ENCODE assay signal across 14 cellular contexts in genomic region chr7:103094102-103094501, GRCh38. TPM values are rescaled to one million over a fixed set of nuclear protein-coding genes. Genes with fewer than 3 reads are reported as not detected.
DNase-seq lines count a peak whose midpoint lies in the region; ATAC-seq, FAIRE-seq and TF ChIP-seq lines count a peak whose summit lies in the region.
"Had no signal": no experiment of that assay in that cellular context is flagged by ENCODE, and none has a peak within 500 bp of the region (broad histone marks: within the 10 kb centered on the region; RNA-seq: fewer than 3 reads in every experiment).

No MANE protein-coding gene starts in this region.

- H3K18ac ChIP-seq in trophoblast cell (ENCODE audit: low read length) = no peak overlapping the region

- no peak overlapping the region for H3K4me2 ChIP-seq in OCI-LY1 (ENCODE audit: low read length)
- no peak overlapping the region for H3K4me2 ChIP-seq in neural cell (ENCODE audit: low read length)
- H3K4me2 ChIP-seq in trophoblast cell (ENCODE audit: low read length) = no peak overlapping the region
- H3K4me2 ChIP-seq: BLaER1 treated with 17β-estradiol and CSF1 and Interleukin-3, amounts not matched to agents 10 nM and 100 nM had no signal

- no peak overlapping the region for H3K27ac ChIP-seq in OCI-LY1 (ENCODE audit: low read depth, low read length, poor library complexity, severe bottlenecking)
- no peak overlapping the region for H3K27ac ChIP-seq in neural cell (ENCODE audit: low read length)
- no peak overlapping the region for H3K27ac ChIP-seq in trophoblast cell (ENCODE audit: low read depth, low read length)
- H3K27ac ChIP-seq: BLaER1 treated with 17β-estradiol and CSF1 and Interleukin-3, amounts not matched to agents 10 nM and 100 nM had no signal

- H2BK5ac ChIP-seq in trophoblast cell (ENCODE audit: low read depth, low read length, poor library complexity) = no peak overlapping the region

- no peak for TF ChIP-seq POLR2A in erythroblast (IDR thresholded peaks at IDR 0.05; ENCODE audit: low read length)

- peak; percentile 64 for FAIRE-seq in D721Med (lab: Jason Lieb, UNC)

- no peak for TF ChIP-seq RAD21 in neural cell (conservative IDR thresholded peaks at IDR 0.05)

- H2BK120ac ChIP-seq in trophoblast cell (ENCODE audit: insufficient read depth, low read length, poor library complexity) = no peak overlapping the region

- H4K8ac ChIP-seq in trophoblast cell (ENCODE audit: low read depth, low read length) = no peak overlapping the region

- H3K79me2 ChIP-seq in OCI-LY1 (ENCODE audit: insufficient read depth, low read length) (no peaks in the 10 kb centered on the region), neural cell (replicated peaks; ENCODE audit: insufficient read depth, low read length) (no peaks in the 10 kb centered on the region), trophoblast cell (ENCODE audit: control insufficient read depth, insufficient read depth, low read length, poor library complexity) (no peaks in the 10 kb centered on the region)

- H4K12ac ChIP-seq in trophoblast cell (ENCODE audit: low read depth, low read length) = no peak overlapping the region

- no peaks in the 10 kb centered on the region for H3K9me2 ChIP-seq in OCI-LY1 (ENCODE audit: low read depth, low read length)
- H3K9me2 ChIP-seq in neural cell (ENCODE audit: insufficient read depth, low read length) = no peaks in the 10 kb centered on the region

- TF ChIP-seq CTCF in D721Med (IDR thresholded peaks at IDR 0.05; ENCODE audit: insufficient read depth, missing control alignments) (no peak), OCI-LY1 (IDR thresholded peaks at IDR 0.05; ENCODE audit: low read length) (peak; percentile 59), neural cell (IDR thresholded peaks at IDR 0.05; ENCODE audit: poor library complexity, severe bottlenecking) (peak; percentile 14)

- H3K27me3 ChIP-seq in OCI-LY1 (ENCODE audit: insufficient read depth, low read length) (no peaks in the 10 kb centered on the region), neural cell (ENCODE audit: insufficient read depth, low read depth, low read length) (no peaks in the 10 kb centered on the region), trophoblast cell (ENCODE audit: insufficient read depth, low read length) (no peaks in the 10 kb centered on the region)
- H3K27me3 ChIP-seq: BLaER1 treated with 17β-estradiol and CSF1 and Interleukin-3, amounts not matched to agents 10 nM and 100 nM had no signal

- H2BK12ac ChIP-seq in trophoblast cell (ENCODE audit: low read length) = no peak overlapping the region

- no peak overlapping the region for H3K9ac ChIP-seq in OCI-LY1 (ENCODE audit: low read length)
- no peak overlapping the region for H3K9ac ChIP-seq in neural cell (ENCODE audit: low read length)
- H3K9ac ChIP-seq in trophoblast cell (ENCODE audit: low read length) = no peak overlapping the region
- H3K9ac ChIP-seq: BLaER1 treated with 17β-estradiol and CSF1 and Interleukin-3, amounts not matched to agents 10 nM and 100 nM had no signal

- peaks cover 56% of the 10 kb centered on the region for H3K36me3 ChIP-seq in OCI-LY1 (ENCODE audit: insufficient read depth, low read length)
- peaks cover 5% of the 10 kb centered on the region for H3K36me3 ChIP-seq in neural cell (ENCODE audit: insufficient read depth, low read length)
- peaks cover 7 to 8% of the 10 kb centered on the region in 2 experiments for H3K36me3 ChIP-seq in trophoblast cell (ENCODE audit: control insufficient read depth in 1 of 2, insufficient read depth in 2 of 2, low read length in 2 of 2)

- peaks cover 10% of the 10 kb centered on the region for H3F3A ChIP-seq in OCI-LY1 (ENCODE audit: insufficient read depth, low read length)
- H3F3A ChIP-seq in neural cell (ENCODE audit: insufficient read depth, low read length, poor library complexity, severe bottlenecking) = no peaks in the 10 kb centered on the region

- H3K4ac ChIP-seq in trophoblast cell (ENCODE audit: low read depth, low read length) = no peak overlapping the region

- H3K14ac ChIP-seq in trophoblast cell (ENCODE audit: low read length) = no peak overlapping the region

- H4K91ac ChIP-seq in trophoblast cell (ENCODE audit: low read depth, low read length) = no peak overlapping the region

- no peak for ATAC-seq in GM21367 (IDR thresholded peaks at IDR 0.05; ENCODE audit: unreplicated experiment)
- ATAC-seq in GM21528 (IDR thresholded peaks at IDR 0.05; ENCODE audit: low FRiP score, unreplicated experiment) = no peak
- ATAC-seq: stimulated activated memory B cell treated with anti-CD40 and anti-IgM and Interleukin-4, amounts not matched to agents 10 μg/mL and 1 μg/mL and 100 μg/mL, for 72 hours had no signal

- H3K4me3 ChIP-seq in OCI-LY1 (ENCODE audit: low read depth, low read length, poor library complexity, severe bottlenecking) = no peak overlapping the region
- H3K4me3 ChIP-seq in neural cell (ENCODE audit: low read length) = no peak overlapping the region
- no peak overlapping the region for H3K4me3 ChIP-seq in trophoblast cell (ENCODE audit: low read depth, low read length)
- H3K4me3 ChIP-seq: BLaER1 treated with 17β-estradiol and CSF1 and Interleukin-3, amounts not matched to agents 10 nM and 100 nM had no signal

- WGBS in trophoblast cell (ENCODE audit: extremely low coverage, insufficient coverage, insufficient read length) = no CpG with 5 or more reads among the region's 3 CpGs

- DNase-seq in D721Med (ENCODE audit: insufficient read length, low spot score) (no peak), erythroblast (lab: John Stamatoyannopoulos, UW) (peak; percentile 47 to 49), trophoblast cell (no peak), cerebellum (ENCODE audit: low spot score) (no peak)
- DNase-seq: activated CD8-positive, alpha-beta memory T cell treated with anti-CD3 and anti-CD28 coated beads, Interleukin-2, amount 50 U/mL, for 48 hours; NCI-H1694; NCI-H82; stimulated activated CD4-positive, alpha-beta T cell treated with anti-CD3 and anti-CD28 coated beads, Interleukin-2, amount 100 ng/mL, for 48 hours had no signal

- no peak for TF ChIP-seq EP300 in neural cell (conservative IDR thresholded peaks at IDR 0.05; ENCODE audit: poor library complexity, severe bottlenecking)

- H2AFZ ChIP-seq in OCI-LY1 (ENCODE audit: low read length) (no peak overlapping the region), neural cell (ENCODE audit: low read depth, low read length) (no peak overlapping the region), trophoblast cell (ENCODE audit: insufficient read depth, low read length, poor library complexity) (no peak overlapping the region)

- no peak overlapping the region for H3K23ac ChIP-seq in trophoblast cell (ENCODE audit: low read length)

- H3K9me3 ChIP-seq in OCI-LY1 (ENCODE audit: low read length) (no peaks in the 10 kb centered on the region), neural cell (ENCODE audit: low read length) (no peaks in the 10 kb centered on the region), trophoblast cell (ENCODE audit: insufficient read depth, low read depth, low read length) (no peaks in the 10 kb centered on the region)

- no peaks in the 10 kb centered on the region for H3K79me1 ChIP-seq in trophoblast cell (ENCODE audit: low read length)

- H3K4me1 ChIP-seq in OCI-LY1 (ENCODE audit: insufficient read depth, low read length, severe bottlenecking) = no peaks in the 10 kb centered on the region
- no peaks in the 10 kb centered on the region for H3K4me1 ChIP-seq in trophoblast cell (ENCODE audit: control insufficient read depth in 1 of 2, insufficient read depth in 2 of 2, low read length in 2 of 2)
- H3K4me1 ChIP-seq: BLaER1 treated with 17β-estradiol and CSF1 and Interleukin-3, amounts not matched to agents 10 nM and 100 nM had no signal

- H2AK5ac ChIP-seq in trophoblast cell (ENCODE audit: low read length) = no peak overlapping the region

- H4K20me1 ChIP-seq in OCI-LY1 (ENCODE audit: insufficient read depth, low read length) (no peaks in the 10 kb centered on the region), neural cell (ENCODE audit: insufficient read depth) (no peaks in the 10 kb centered on the region)
- H4K20me1 ChIP-seq: BLaER1 treated with 17β-estradiol and CSF1 and Interleukin-3, amounts not matched to agents 10 nM and 100 nM had no signal

TF ChIP-seq in neural cell, 6 proteins besides CTCF, POLR2A, EP300 and RAD21:
- TF ChIP-seq SMC3 (conservative IDR thresholded peaks at IDR 0.05; ENCODE audit: poor library complexity) = no peak

RNA-seq across cellular contexts. Expression of gene ARMC10, which starts 19.2 kb away (rescaled TPM):
- polyA plus RNA-seq in neural cell = 26.1 and 28.8 TPM in 2 replicates
- 26.8 and 32.2 TPM in 2 replicates for polyA minus RNA-seq in neural cell
- polyA plus RNA-seq in trophoblast cell (2013) = 14.8 and 16.6 TPM in 2 replicates
- 29.3 TPM for total RNA-seq in cerebellum

RNA-seq across cellular contexts. Expression of gene FBXL13, which starts 19.5 kb away (rescaled TPM):
- 0.57 and 1.7 TPM in 2 replicates for polyA plus RNA-seq in neural cell
- polyA minus RNA-seq in neural cell = 22.9 and 23.2 TPM in 2 replicates
- 0.22 TPM in 2 replicates for polyA plus RNA-seq in trophoblast cell (2013)
- total RNA-seq in cerebellum = 9.2 TPM

RNA-seq across cellular contexts. Expression of gene NAPEPLD, which starts 54.8 kb away (rescaled TPM):
- polyA plus RNA-seq in neural cell = 8.4 and 8.8 TPM in 2 replicates
- polyA minus RNA-seq in neural cell = 14.1 and 17.4 TPM in 2 replicates
- polyA plus RNA-seq in trophoblast cell (2013) = 2.5 and 2.7 TPM in 2 replicates
- total RNA-seq in cerebellum = 30.3 TPM

Comparison
In these comparisons a context has a peak if more than half of its experiments do, and no peak if none do; other contexts are left out.
1. DNase-seq: peak in erythroblast (2 of 2); none in D721Med (single experiment), trophoblast cell (0 of 2) and cerebellum (single experiment).